ENCODE assay signal across 21 cellular contexts in genomic region chr4:23232987-23233386, GRCh38.
DNase-seq lines count a peak whose midpoint lies in the region; ATAC-seq and TF ChIP-seq lines count a peak whose summit lies in the region.
"Had no signal": no experiment of that assay in that cellular context is flagged by ENCODE, and none has a peak within 500 bp of the region (broad histone marks: within the 10 kb centered on the region; RNA-seq: fewer than 3 reads in every experiment).

No MANE protein-coding gene starts in this region.

- no peak overlapping the region for H3K4ac ChIP-seq in mesendoderm (ENCODE audit: low read depth, low read length)

- CTCF ChIA-PET in RWPE1 (lab: Yijun Ruan, JAX) = interaction anchor here (0.6 kb wide), 1 partner anchor 124 kb away, joined by 4 read pairs; no protein-coding TSS in a partner anchor
- CTCF ChIA-PET in activated naive CD4-positive, alpha-beta T cell treated with anti-CD3 and anti-CD28 coated beads, Interleukin-2, amount 10 ng/mL, durations not matched to agents 7 days and 5 days (lab: Charles Lee) = no interaction called here

- H3K4me2 ChIP-seq in fibroblast of lung (ENCODE audit: extremely low read depth, insufficient read depth, low read length) (no peak overlapping the region), mesendoderm (ENCODE audit: low read length) (no peak overlapping the region)

- H3K79me1 ChIP-seq in mesendoderm (ENCODE audit: low read length) = no peaks in the 10 kb centered on the region

- no peak overlapping the region for H2BK120ac ChIP-seq in mesendoderm (ENCODE audit: low read depth, low read length)

- no peak for ATAC-seq in esophagus mucosa
- ATAC-seq: GM23338, HCT116 had no signal

- TF ChIP-seq CTCF in RWPE1 (conservative IDR thresholded peaks at IDR 0.05; ENCODE audit: low read depth) = no peak
- TF ChIP-seq CTCF in fibroblast of lung (conservative IDR thresholded peaks at IDR 0.05 in 1 of 2, IDR thresholded peaks at IDR 0.05 in 1 of 2; ENCODE audit: low read depth in 1 of 2, low read length in 2 of 2) = no peak

- no peak overlapping the region for H3K27ac ChIP-seq in RWPE1
- H3K27ac ChIP-seq in fibroblast of lung (ENCODE audit: insufficient read depth, low read length) = no peak overlapping the region
- H3K27ac ChIP-seq in mesendoderm (ENCODE audit: low read depth, low read length) = no peak overlapping the region
- H3K27ac ChIP-seq: HL-60, SJCRH30 had no signal

- no peak overlapping the region for H4K5ac ChIP-seq in mesendoderm (ENCODE audit: low read length)

- no peak overlapping the region for H2AK5ac ChIP-seq in mesendoderm (ENCODE audit: low read length)

- no peak overlapping the region for H2BK15ac ChIP-seq in mesendoderm (replicated peaks; ENCODE audit: low read depth)

- H3K36me3 ChIP-seq in fibroblast of lung (ENCODE audit: control insufficient read depth, insufficient read depth, low read length) = no peaks in the 10 kb centered on the region
- H3K36me3 ChIP-seq in mesendoderm (ENCODE audit: control insufficient read depth, insufficient read depth, low read length) = no peaks in the 10 kb centered on the region
- H3K36me3 ChIP-seq: SJCRH30 had no signal

- DNase-seq in M059J (ENCODE audit: low read depth) = peak; percentile 2
- peak; percentile 1 for DNase-seq in RWPE1 (ENCODE audit: low spot score)
- DNase-seq in fibroblast of lung (ENCODE audit: low read depth in 2 of 2) = peak; percentile 41 to 71
- peak; percentile 54 for DNase-seq in kidney tubule cell (ENCODE audit: low spot score)
- DNase-seq in DMS53 treated with DMSO at 0.1 percent for 48 hours (lab: John Stamatoyannopoulos, UW; ENCODE audit: unreplicated experiment) = no peak
- no peak for DNase-seq in mesendoderm
- no peak for DNase-seq in activated naive CD4-positive, alpha-beta T cell treated with anti-CD3 and anti-CD28 coated beads, Interleukin-2, amount 10 ng/mL, durations not matched to agents 7 days and 5 days
- DNase-seq: DND-41, Karpas-422, NCI-H1105, NCI-H2081, NCI-H2171 treated with DMSO at 0.1 percent for 48 hours, NCI-H446 treated with DMSO at 0.1 percent for 48 hours, RPMI8226, SJCRH30 had no signal

- no peaks in the 10 kb centered on the region for H3K27me3 Mint-ChIP-seq in activated naive CD4-positive, alpha-beta T cell treated with anti-CD3 and anti-CD28 coated beads, Interleukin-2, amount 10 ng/mL, durations not matched to agents 7 days and 5 days
- H3K27me3 Mint-ChIP-seq: IgD-negative memory B cell had no signal

- H3K4me3 ChIP-seq in fibroblast of lung (replicated peaks in 1 of 4; ENCODE audit: control extremely low read depth in 1 of 4, insufficient read depth in 1 of 4, low read depth in 3 of 4, low read length in 4 of 4) (no peak overlapping the region), mesendoderm (ENCODE audit: low read length) (no peak overlapping the region)
- H3K4me3 ChIP-seq: GM23338, SJCRH30 had no signal

- H3K4me1 ChIP-seq in fibroblast of lung (ENCODE audit: control insufficient read depth, extremely low read depth, insufficient read depth, low read length) (no peaks in the 10 kb centered on the region), mesendoderm (ENCODE audit: control insufficient read depth, low read depth, low read length) (peaks cover 8% of the 10 kb centered on the region)
- H3K4me1 ChIP-seq: SJCRH30 had no signal

- WGBS in mesendoderm (ENCODE audit: extremely low coverage, insufficient coverage, low lambda C conversion rate) = no CpG with 5 or more reads among the region's 2 CpGs

- no peaks in the 10 kb centered on the region for H4K20me1 ChIP-seq in fibroblast of lung (ENCODE audit: control insufficient read depth, extremely low read depth, insufficient read depth, low read length)

- H3K36me3 Mint-ChIP-seq in activated naive CD4-positive, alpha-beta T cell treated with anti-CD3 and anti-CD28 coated beads, Interleukin-2, amount 10 ng/mL, durations not matched to agents 7 days and 5 days = no peaks in the 10 kb centered on the region
- H3K36me3 Mint-ChIP-seq: CD14-positive monocyte, IgD-negative memory B cell had no signal

- no peak overlapping the region for H3K56ac ChIP-seq in mesendoderm (ENCODE audit: low read length)

- H2AFZ ChIP-seq in fibroblast of lung (ENCODE audit: low read length) = no peak overlapping the region
- H2AFZ ChIP-seq: GM23338 had no signal

- no peaks in the 10 kb centered on the region for H3K79me2 ChIP-seq in fibroblast of lung (ENCODE audit: control insufficient read depth, insufficient read depth, low read length)
- no peaks in the 10 kb centered on the region for H3K79me2 ChIP-seq in mesendoderm (ENCODE audit: control insufficient read depth, insufficient read depth, low read length)

- no peak overlapping the region for H4K8ac ChIP-seq in mesendoderm (ENCODE audit: low read depth, low read length)

- POLR2A ChIA-PET in RWPE1 (lab: Yijun Ruan, JAX; ENCODE audit: low non-redundant PET) = no interaction called here

- H3K9me3 Mint-ChIP-seq in activated naive CD4-positive, alpha-beta T cell treated with anti-CD3 and anti-CD28 coated beads, Interleukin-2, amount 10 ng/mL, durations not matched to agents 7 days and 5 days = no peaks in the 10 kb centered on the region
- H3K9me3 Mint-ChIP-seq: CD14-positive monocyte, GM23338 had no signal

- no peak overlapping the region for H2BK5ac ChIP-seq in mesendoderm (ENCODE audit: low read length)

- H3K9me3 ChIP-seq in fibroblast of lung (ENCODE audit: control insufficient read depth, insufficient read depth, low read depth, low read length) = no peaks in the 10 kb centered on the region
- H3K9me3 ChIP-seq: SJCRH30 had no signal

- H3K23ac ChIP-seq in mesendoderm (ENCODE audit: low read length) = no peak overlapping the region

- H3K18ac ChIP-seq in mesendoderm (ENCODE audit: low read length) = no peak overlapping the region

- no peak overlapping the region for H3K4me3 Mint-ChIP-seq in activated naive CD4-positive, alpha-beta T cell treated with anti-CD3 and anti-CD28 coated beads, Interleukin-2, amount 10 ng/mL, durations not matched to agents 7 days and 5 days
- H3K4me3 Mint-ChIP-seq: CD14-positive monocyte, GM23338, IgD-negative memory B cell had no signal

- no peaks in the 10 kb centered on the region for H3K4me1 Mint-ChIP-seq in activated naive CD4-positive, alpha-beta T cell treated with anti-CD3 and anti-CD28 coated beads, Interleukin-2, amount 10 ng/mL, durations not matched to agents 7 days and 5 days
- H3K4me1 Mint-ChIP-seq: CD14-positive monocyte, IgD-negative memory B cell had no signal

- H3K9ac ChIP-seq in fibroblast of lung (ENCODE audit: insufficient read depth, low read length) = no peak overlapping the region
- no peak overlapping the region for H3K9ac ChIP-seq in mesendoderm (ENCODE audit: low read length)

- no peak overlapping the region for H3K27ac Mint-ChIP-seq in activated naive CD4-positive, alpha-beta T cell treated with anti-CD3 and anti-CD28 coated beads, Interleukin-2, amount 10 ng/mL, durations not matched to agents 7 days and 5 days
- H3K27ac Mint-ChIP-seq: CD14-positive monocyte, GM23338, IgD-negative memory B cell had no signal

- H3K27me3 ChIP-seq in fibroblast of lung (ENCODE audit: control insufficient read depth, insufficient read depth, low read length) = no peaks in the 10 kb centered on the region
- no peaks in the 10 kb centered on the region for H3K27me3 ChIP-seq in mesendoderm (ENCODE audit: insufficient read depth, low read length, poor library complexity)
- H3K27me3 ChIP-seq: SJCRH30 had no signal

Comparison
In these comparisons a context has a peak if more than half of its experiments do, and no peak if none do; other contexts are left out.
1. DNase-seq: peak in M059J (single experiment), RWPE1 (single experiment), fibroblast of lung (2 of 2) and kidney tubule cell (single experiment); none in DMS53 treated with DMSO at 0.1 percent for 48 hours (single experiment), mesendoderm (single experiment) and activated naive CD4-positive, alpha-beta T cell treated with anti-CD3 and anti-CD28 coated beads, Interleukin-2, amount 10 ng/mL, durations not matched to agents 7 days and 5 days (single experiment).